In the genomic region with DNA sequence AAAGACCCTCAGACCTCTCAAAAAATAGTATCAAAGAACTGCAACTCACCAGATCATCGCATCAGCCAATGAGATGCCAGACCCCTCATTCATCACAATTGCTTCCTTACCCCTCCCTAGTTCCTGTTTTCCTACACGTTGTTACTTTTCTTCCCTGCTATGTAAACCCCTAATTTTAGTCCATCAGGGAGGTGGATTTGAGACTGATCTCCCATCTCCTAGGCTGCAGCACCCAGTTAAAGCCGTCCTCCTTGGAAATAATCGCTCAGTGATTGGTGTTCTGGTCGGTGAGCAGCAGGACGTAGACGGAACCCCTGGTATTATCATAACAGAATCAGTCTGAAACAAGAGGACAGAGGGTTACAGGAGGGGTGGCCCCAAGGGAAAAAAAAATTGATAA, we compare ENCODE assay signal across 1 cellular context.
TF ChIP-seq lines count a peak whose summit lies in the region.

No MANE protein-coding gene starts in this region.

TF ChIP-seq in K562, 482 proteins besides CTCF, POLR2A, EP300 and RAD21:
- no peak for TF ChIP-seq ZNF644 (tag; IDR thresholded peaks at IDR 0.05; ENCODE audit: low read depth)
- TF ChIP-seq KDM1A (IDR thresholded peaks at IDR 0.05) = no peak
- no peak for TF ChIP-seq NFIC (IDR thresholded peaks at IDR 0.05)
- TF ChIP-seq KLF16 (IDR thresholded peaks at IDR 0.05) = no peak
- TF ChIP-seq U2AF2 (optimal IDR thresholded peaks at IDR 0.05; ENCODE audit: low read depth, low read length) = no peak
- TF ChIP-seq DIDO1 (tag; IDR thresholded peaks at IDR 0.05; ENCODE audit: low read depth) = no peak
- no peak for TF ChIP-seq ETV5 (CRISPR knock-in tag; IDR thresholded peaks at IDR 0.05; ENCODE audit: low read depth)
- TF ChIP-seq FOXM1 (IDR thresholded peaks at IDR 0.05; ENCODE audit: low read depth) = no peak
- TF ChIP-seq FOXM1 (CRISPR knock-in tag; IDR thresholded peaks at IDR 0.05; ENCODE audit: low read depth) = no peak
- TF ChIP-seq ZBTB17 (CRISPR knock-in tag; IDR thresholded peaks at IDR 0.05) = no peak
- TF ChIP-seq GATA2 (CRISPR knock-in tag; IDR thresholded peaks at IDR 0.05) = no peak
- no peak for TF ChIP-seq ZFPM2 (CRISPR knock-in tag; IDR thresholded peaks at IDR 0.05)
- TF ChIP-seq DPF2 (IDR thresholded peaks at IDR 0.05) = no peak
